ENCODE assay signal across 8 cellular contexts in the genomic region with DNA sequence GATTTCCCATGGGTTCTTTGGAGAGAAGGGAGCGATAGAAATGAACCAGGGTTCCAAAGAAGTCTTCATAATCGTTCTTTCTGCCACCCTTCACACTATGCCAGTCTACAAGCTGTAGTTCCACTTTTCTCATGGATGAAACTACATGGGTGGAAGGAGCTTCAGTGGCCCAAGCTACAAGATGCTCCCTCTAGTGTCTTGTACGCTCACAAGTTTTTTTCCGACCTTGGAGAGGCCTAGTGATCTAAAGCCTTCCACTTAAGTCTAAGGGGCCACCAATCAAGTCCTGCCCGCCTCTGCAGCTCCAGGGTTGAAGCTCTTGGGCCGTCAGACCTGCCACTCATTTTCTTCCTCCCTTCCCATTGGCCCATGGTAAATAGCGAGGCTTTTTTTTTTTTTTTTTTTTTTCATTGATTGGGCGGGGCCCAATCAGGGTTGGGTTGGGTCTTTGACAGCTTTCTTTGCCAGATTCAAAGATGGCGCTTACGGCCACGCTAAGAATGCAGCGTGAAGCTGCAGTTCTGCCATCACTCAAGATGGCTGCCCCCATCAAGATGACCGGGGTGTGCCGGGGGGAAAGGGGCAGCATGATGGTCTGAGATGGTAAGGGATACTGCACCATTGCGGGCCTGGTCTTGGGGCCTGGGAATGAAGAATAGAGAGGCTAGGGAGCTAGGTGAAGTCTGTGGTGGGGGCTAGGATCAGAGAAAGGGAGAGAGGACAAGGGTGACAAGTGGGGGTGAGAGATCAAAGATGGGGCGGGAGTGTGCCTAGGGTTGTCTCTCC. TPM values are rescaled to one million over a fixed set of nuclear protein-coding genes. Genes with fewer than 3 reads are reported as not detected.
DNase-seq lines count a peak whose midpoint lies in the region; ATAC-seq and TF ChIP-seq lines count a peak whose summit lies in the region.

A gene (plus strand): TSS at position 527 of the 786 bp plus-strand sequence. CDS start 430 bp downstream, outside the sequence.

- H3K36me3 Mint-ChIP-seq in activated naive CD4-positive, alpha-beta T cell treated with anti-CD3 and anti-CD28 coated beads, Interleukin-2, amount 50 U/mL, for 72 hours: peaks cover 10 to 20% of the 10 kb centered on the region in 2 donors

- TF ChIP-seq POLR2A in NB4 (IDR thresholded peaks at IDR 0.05; ENCODE audit: extremely low read depth, insufficient read length) (peak; percentile 38), testis (IDR thresholded peaks at IDR 0.05) (no peak)

- H3K9me3 Mint-ChIP-seq in activated naive CD4-positive, alpha-beta T cell treated with anti-CD3 and anti-CD28 coated beads, Interleukin-2, amount 50 U/mL, for 72 hours: no peaks in the 10 kb centered on the region

- DNase-seq in GM10266 (ENCODE audit: extremely low spot score) (peak; percentile 92), NB4 (ENCODE audit: low read depth) (peak; percentile 99), SK-N-MC (ENCODE audit: low read depth, low spot score) (peak; percentile 99), glomerular endothelial cell (ENCODE audit: extremely low read depth, low read depth, low spot score) (peak; percentile 97), occipital lobe (lab: John Stamatoyannopoulos, UW) (peak; percentile 95), testis (peak; percentile 97)
- DNase-seq in activated naive CD4-positive, alpha-beta T cell treated with anti-CD3 and anti-CD28 coated beads, Interleukin-2, amount 50 U/mL, for 72 hours (ENCODE audit: low spot score in 2 of 2): peak; percentile 86 to 89

- ATAC-seq in HG02571 (IDR thresholded peaks at IDR 0.05; ENCODE audit: unreplicated experiment): peak; percentile 92
- peak; percentile 97 for ATAC-seq in activated naive CD4-positive, alpha-beta T cell treated with anti-CD3 and anti-CD28 coated beads, Interleukin-2, amount 50 U/mL, for 72 hours

- H3K27ac ChIP-seq in SK-N-MC: peak within 1 kb of the TSS; percentile 75
- peak within 1 kb of the TSS in 1 of 2 donors; percentile 16 for H3K27ac ChIP-seq in testis

- intact Hi-C loops in testis (cut with DNase I; ENCODE audit: low total_unique reads): no loop called here

- H3K27ac Mint-ChIP-seq in activated naive CD4-positive, alpha-beta T cell treated with anti-CD3 and anti-CD28 coated beads, Interleukin-2, amount 50 U/mL, for 72 hours: peak within 1 kb of the TSS; percentile 83 to 99

- TF ChIP-seq CTCF in GM10266 (IDR thresholded peaks at IDR 0.05; ENCODE audit: control insufficient read depth, insufficient read depth, low read depth, missing control alignments) (peak; percentile 71), NB4 (IDR thresholded peaks at IDR 0.05; ENCODE audit: low read depth, low read length) (peak; percentile 61), testis (IDR thresholded peaks at IDR 0.05) (peak; percentile 35 to 66 (median 35))

- peaks cover 15% of the 10 kb centered on the region for H3K4me1 ChIP-seq in testis

- H3K27me3 ChIP-seq in testis: no peaks in the 10 kb centered on the region

- H3K4me3 ChIP-seq in NB4 (ENCODE audit: low read depth, low read length) (peak within 1 kb of the TSS; percentile 93), SK-N-MC (peak within 1 kb of the TSS; percentile 83), testis (peak within 1 kb of the TSS; percentile 52 to 65)

- H3K9ac ChIP-seq in SK-N-MC (ENCODE audit: insufficient read length): peak within 1 kb of the TSS; percentile 53

- H3K36me3 ChIP-seq in SK-N-MC (ENCODE audit: insufficient read depth, low read length) (peaks cover 16% of the 10 kb centered on the region; the same call in 1 of the 2 replicates), testis (ENCODE audit: low read depth, missing control alignments) (no peaks in the 10 kb centered on the region)

- H3K9me3 ChIP-seq in SK-N-MC (ENCODE audit: low read depth, low read length) (no peaks in the 10 kb centered on the region), testis (no peaks in the 10 kb centered on the region)

- WGBS in testis, 2 donors: 2 to 5% methylated on average over 16 of the region's 16 CpGs

RNA-seq across cellular contexts. Expression of the gene that starts here (rescaled TPM):
- 10 to 100 TPM; 13.3 to 17.7 TPM for total RNA-seq in activated naive CD4-positive, alpha-beta T cell treated with anti-CD3 and anti-CD28 coated beads, Interleukin-2, amount 50 U/mL, for 72 hours
- 9.7 and 15.0 TPM in 2 replicates for total RNA-seq in glomerular endothelial cell
- 20.1 TPM for total RNA-seq in occipital lobe
- total RNA-seq in testis: 1 to 10 TPM; 4.7 to 6.0 TPM
- 7.5 TPM for polyA plus RNA-seq in testis (ENCODE audit: insufficient read depth, low read depth, low replicate concordance)
